Comparison of ENCODE assay signal across 27 cellular contexts in the genomic region with DNA sequence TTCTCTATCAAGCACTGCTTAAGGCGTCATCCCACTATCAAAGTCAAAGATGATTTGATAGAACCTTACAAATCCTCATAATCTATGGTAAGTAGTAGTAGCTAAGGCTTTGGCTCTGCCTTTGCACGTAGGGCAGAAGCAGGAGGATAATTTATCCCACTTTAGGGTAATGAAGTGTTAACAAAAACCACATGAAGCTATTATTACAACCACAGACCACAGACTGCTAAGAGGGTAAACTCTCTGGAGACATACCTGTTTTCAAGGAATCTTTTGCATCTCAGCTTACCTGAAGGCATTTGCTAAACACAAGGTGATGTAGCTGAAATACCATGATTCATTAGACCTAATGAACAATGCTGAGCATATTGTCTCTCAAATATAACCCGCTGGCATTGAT.
DNase-seq lines count a peak whose midpoint lies in the region; ATAC-seq, FAIRE-seq and TF ChIP-seq lines count a peak whose summit lies in the region.
"Had no signal": no experiment of that assay in that cellular context is flagged by ENCODE, and none has a peak within 500 bp of the region (broad histone marks: within the 10 kb centered on the region; RNA-seq: fewer than 3 reads in every experiment).

No MANE protein-coding gene starts in this region.

- H3K4ac ChIP-seq in H1 (replicated peaks; ENCODE audit: insufficient read length, low read depth, low read length): no peak overlapping the region

- H3K27me3 ChIP-seq in mammary epithelial cell (ENCODE audit: insufficient read depth, low read length) (peaks cover 3% of the 10 kb centered on the region), breast epithelium (no peaks in the 10 kb centered on the region), H1 (replicated peaks in 1 of 4; ENCODE audit: control insufficient read depth in 3 of 4, extremely low read depth in 1 of 4, insufficient read depth in 3 of 4, low read length in 3 of 4) (no peaks in the 10 kb centered on the region), SJCRH30 (peaks cover 3% of the 10 kb centered on the region; the same call in 1 of the 2 replicates)
- H3K27me3 ChIP-seq: adrenal gland, thyroid gland, vagina had no signal

- H3K9me3 ChIP-seq in mammary epithelial cell (replicated peaks; ENCODE audit: insufficient read depth, low read length) (no peaks in the 10 kb centered on the region), breast epithelium (peaks cover 2 to 6% of the 10 kb centered on the region in 2 donors), H1 (ENCODE audit: insufficient read depth in 2 of 2, low read depth in 1 of 2, low read length in 1 of 2) (no peaks in the 10 kb centered on the region), SJCRH30 (replicated peaks) (no peaks in the 10 kb centered on the region)
- H3K9me3 ChIP-seq: adrenal gland, thyroid gland, vagina had no signal

- H3K4me3 ChIP-seq in mammary epithelial cell (replicated peaks in 1 of 3; ENCODE audit: insufficient read depth in 1 of 3, low read depth in 2 of 3, low read length in 3 of 3): no peak overlapping the region
- H3K4me3 ChIP-seq in breast epithelium: no peak overlapping the region
- no peak overlapping the region for H3K4me3 ChIP-seq in H1 (ENCODE audit: extremely low read depth in 1 of 4, insufficient read depth in 2 of 4, low read depth in 3 of 4, low read length in 4 of 4)
- H3K4me3 ChIP-seq in SJCRH30: no peak overlapping the region
- H3K4me3 ChIP-seq: adrenal gland, coronary artery, left ventricle myocardium inferior, PC-9, thyroid gland, vagina had no signal

- no peaks in the 10 kb centered on the region for H3K36me3 Mint-ChIP-seq in stimulated activated effector memory CD8-positive, alpha-beta T cell treated with anti-CD3 and anti-CD28 coated beads, Interleukin-12 subunit alpha, Interleukin-12 subunit beta, amount 100 ng/mL, for 72 hours
- H3K36me3 Mint-ChIP-seq: activated naive CD4-positive, alpha-beta T cell treated with anti-CD3 and anti-CD28 coated beads, Interleukin-2, amount 10 ng/mL, durations not matched to agents 7 days and 5 days had no signal

- no TSS peak for BruUV-seq in mammary epithelial cell (replicated peaks; lab: Mats Ljungman, UMichigan)

- no peak overlapping the region for H2BK20ac ChIP-seq in H1 (ENCODE audit: low read length)

- ATAC-seq in stimulated activated effector memory CD8-positive, alpha-beta T cell treated with anti-CD3 and anti-CD28 coated beads, Interleukin-12 subunit alpha, Interleukin-12 subunit beta, amount 100 ng/mL, for 72 hours: peak; percentile 19
- ATAC-seq: activated CD8-positive, alpha-beta T cell treated with anti-CD3 and anti-CD28 coated beads for 36 hours; right cardiac atrium; Right ventricle myocardium inferior had no signal

- H2AK5ac ChIP-seq in H1 (ENCODE audit: low read depth, low read length): no peak overlapping the region

- TF ChIP-seq EP300 in H1 (IDR thresholded peaks at IDR 0.05; ENCODE audit: borderline replicate concordance in 1 of 2, low read depth in 2 of 2, low read length in 2 of 2): no peak

- no peaks in the 10 kb centered on the region for H3K9me3 Mint-ChIP-seq in stimulated activated effector memory CD8-positive, alpha-beta T cell treated with anti-CD3 and anti-CD28 coated beads, Interleukin-12 subunit alpha, Interleukin-12 subunit beta, amount 100 ng/mL, for 72 hours
- H3K9me3 Mint-ChIP-seq: activated naive CD4-positive, alpha-beta T cell treated with anti-CD3 and anti-CD28 coated beads, Interleukin-2, amount 10 ng/mL, durations not matched to agents 7 days and 5 days had no signal

- no peak overlapping the region for H4K8ac ChIP-seq in H1 (ENCODE audit: extremely low read depth, insufficient read depth, low read length)

- no peak overlapping the region for H3K14ac ChIP-seq in H1 (ENCODE audit: insufficient read length)

- H3K4me1 Mint-ChIP-seq in stimulated activated effector memory CD8-positive, alpha-beta T cell treated with anti-CD3 and anti-CD28 coated beads, Interleukin-12 subunit alpha, Interleukin-12 subunit beta, amount 100 ng/mL, for 72 hours: no peaks in the 10 kb centered on the region
- H3K4me1 Mint-ChIP-seq: activated naive CD4-positive, alpha-beta T cell treated with anti-CD3 and anti-CD28 coated beads, Interleukin-2, amount 10 ng/mL, durations not matched to agents 7 days and 5 days had no signal

- no peak for FAIRE-seq in H1 (lab: Jason Lieb, UNC)
- FAIRE-seq: islet of Langerhans had no signal

- no peak overlapping the region for H4K91ac ChIP-seq in H1 (replicated peaks; ENCODE audit: insufficient read length, low read length)

- H3K4me2 ChIP-seq in mammary epithelial cell (ENCODE audit: insufficient read depth, low read depth, low read length) (no peak overlapping the region), H1 (ENCODE audit: insufficient read depth in 1 of 2, low read depth in 2 of 2, low read length in 2 of 2) (peak overlapping the region; percentile 15 to 22; a peak in 1 of 4 replicates)
- H3K4me2 ChIP-seq: KMS-11, PC-9 had no signal

- no peak overlapping the region for H2BK15ac ChIP-seq in H1 (ENCODE audit: low read length)

- H3K9ac ChIP-seq in mammary epithelial cell (ENCODE audit: insufficient read depth, low read length) (no peak overlapping the region), H1 (replicated peaks in 1 of 4; ENCODE audit: extremely low read depth in 1 of 4, low read depth in 3 of 4, low read length in 3 of 4) (no peak overlapping the region)
- H3K9ac ChIP-seq: KMS-11 had no signal

- TF ChIP-seq POLR2A in breast epithelium (IDR thresholded peaks at IDR 0.05) (no peak), H1 (IDR thresholded peaks at IDR 0.05; ENCODE audit: control extremely low read depth in 1 of 2, low read depth in 2 of 2, low read length in 2 of 2) (no peak)

- H3K27ac ChIP-seq in mammary epithelial cell (ENCODE audit: insufficient read depth, low read depth, low read length) (no peak overlapping the region), breast epithelium (no peak overlapping the region), H1 (ENCODE audit: low read depth, low read length) (no peak overlapping the region), SJCRH30 (no peak overlapping the region)
- H3K27ac ChIP-seq: adrenal gland, coronary artery, KMS-11, left ventricle myocardium inferior, PC-9, thyroid gland, vagina had no signal

- in situ Hi-C loops in mammary epithelial cell (cut with MboI; ENCODE audit: low sequenced_read_pairs in 2 of 2): no loop called here

- no peak for TF ChIP-seq RAD21 in H1 (IDR thresholded peaks at IDR 0.05 in 1 of 2, conservative IDR thresholded peaks at IDR 0.05 in 1 of 2; ENCODE audit: low read depth in 2 of 2, low read length in 2 of 2)

- H3K23ac ChIP-seq in H1 (ENCODE audit: insufficient read length): no peak overlapping the region

- H2BK5ac ChIP-seq in H1 (ENCODE audit: low read depth, low read length): no peak overlapping the region

- H3K36me3 ChIP-seq in mammary epithelial cell (ENCODE audit: insufficient read depth, low read length) (no peaks in the 10 kb centered on the region), breast epithelium (no peaks in the 10 kb centered on the region), H1 (ENCODE audit: control insufficient read depth in 2 of 4, insufficient read depth in 4 of 4, low read length in 3 of 4) (no peaks in the 10 kb centered on the region), SJCRH30 (no peaks in the 10 kb centered on the region)
- H3K36me3 ChIP-seq: adrenal gland, left ventricle myocardium inferior, thyroid gland, vagina had no signal

- H3K79me2 ChIP-seq in mammary epithelial cell (ENCODE audit: insufficient read depth, low read length): no peaks in the 10 kb centered on the region
- no peaks in the 10 kb centered on the region for H3K79me2 ChIP-seq in H1 (ENCODE audit: control insufficient read depth in 1 of 2, insufficient read depth in 2 of 2, low read length in 2 of 2)

- intact Hi-C loops in mammary epithelial cell (cut with micrococcal nuclease) (no loop called here), breast epithelium (cut with DNase I; ENCODE audit: low total_unique reads) (no loop called here)

- DNase-seq in mammary epithelial cell (peak; percentile 50), breast epithelium (ENCODE audit: low spot score in 2 of 2) (no peak), NCI-H446 treated with DMSO at 0.1 percent for 48 hours (lab: John Stamatoyannopoulos, UW) (peak; percentile 65), H1 (ENCODE audit: low read depth in 1 of 2, low spot score in 2 of 2) (no peak), C1 segment of cervical spinal cord (lab: John Stamatoyannopoulos, UW) (no peak), SJCRH30 (no peak), NCI-H2029 (lab: John Stamatoyannopoulos, UW) (no peak)
- no peak for DNase-seq in stimulated activated effector memory CD8-positive, alpha-beta T cell treated with anti-CD3 and anti-CD28 coated beads, Interleukin-12 subunit alpha, Interleukin-12 subunit beta, amount 100 ng/mL, for 72 hours (ENCODE audit: low spot score in 2 of 2)
- DNase-seq: activated CD8-positive, alpha-beta memory T cell treated with anti-CD3 and anti-CD28 coated beads, Interleukin-2, amount 50 U/mL, for 48 hours; activated CD8-positive, alpha-beta T cell treated with anti-CD3 and anti-CD28 coated beads for 36 hours; activated naive CD4-positive, alpha-beta T cell treated with anti-CD3 and anti-CD28 coated beads, Interleukin-2, amount 10 ng/mL, durations not matched to agents 7 days and 5 days; adrenal gland; Calu3; effector CD8-positive, alpha-beta T cell; erythroblast; GOT3; left ventricle myocardium inferior; NCI-H1436; PC-9; right cardiac atrium; stimulated activated CD8-positive, alpha-beta memory T cell treated with anti-CD3 and anti-CD28 coated beads, Interleukin-4, amount 100 ng/mL, for 48 hours; thyroid gland had no signal

- no peak overlapping the region for H2BK12ac ChIP-seq in H1 (ENCODE audit: low read depth, low read length)

- H2AFZ ChIP-seq in mammary epithelial cell (ENCODE audit: low read depth, low read length): no peak overlapping the region
- peak overlapping the region; percentile 7; the same call in 1 of the 2 replicates for H2AFZ ChIP-seq in H1 (ENCODE audit: low read length)
- H2AFZ ChIP-seq: PC-9 had no signal

- WGBS in mammary epithelial cell (ENCODE audit: low coverage, missing lambda C conversion rate): 48% methylated on average over 3 of the region's 3 CpGs
- 59% methylated on average over 3 of the region's 3 CpGs; no CpG with 5 or more reads in 1 of the 2 experiments for WGBS in H1 (ENCODE audit: extremely low coverage in 1 of 2, insufficient coverage in 1 of 2, insufficient read length in 1 of 2, insufficient replicate concordance in 2 of 2, low coverage in 1 of 2, low lambda C conversion rate in 2 of 2, missing lambda C conversion rate in 1 of 2), 2 experiments

- H3K23me2 ChIP-seq in H1 (ENCODE audit: low read depth, low read length): no peaks in the 10 kb centered on the region

- H4K20me1 ChIP-seq in mammary epithelial cell (ENCODE audit: insufficient read depth, low read length) (no peaks in the 10 kb centered on the region), H1 (replicated peaks in 1 of 2; ENCODE audit: control insufficient read depth in 1 of 2, insufficient read depth in 2 of 2, low read length in 2 of 2) (no peaks in the 10 kb centered on the region)

- H3K4me1 ChIP-seq in mammary epithelial cell (ENCODE audit: insufficient read depth, low read length): peaks cover 8% of the 10 kb centered on the region
- H3K4me1 ChIP-seq in breast epithelium: no peaks in the 10 kb centered on the region
- H3K4me1 ChIP-seq in H1 (replicated peaks in 1 of 4; ENCODE audit: control insufficient read depth in 3 of 4, insufficient read depth in 4 of 4, low read length in 3 of 4): peaks cover 2 to 8% (median 4%) of the 10 kb centered on the region in 4 experiments; a peak in 4 of 7 replicates
- no peaks in the 10 kb centered on the region for H3K4me1 ChIP-seq in SJCRH30
- H3K4me1 ChIP-seq: adrenal gland, left ventricle myocardium inferior, thyroid gland, vagina had no signal

- TF ChIP-seq CTCF in mammary epithelial cell (conservative IDR thresholded peaks at IDR 0.05 in 1 of 2, IDR thresholded peaks at IDR 0.05 in 1 of 2; ENCODE audit: extremely low read depth in 1 of 2, insufficient read depth in 1 of 2, low read depth in 1 of 2, low read length in 2 of 2) (no peak), breast epithelium (IDR thresholded peaks at IDR 0.05) (no peak), H1 (IDR thresholded peaks at IDR 0.05; ENCODE audit: control extremely low read depth in 1 of 3, insufficient read depth in 1 of 3, low read depth in 1 of 3, low read length in 3 of 3) (no peak)

- no peak overlapping the region for H3K27ac Mint-ChIP-seq in stimulated activated effector memory CD8-positive, alpha-beta T cell treated with anti-CD3 and anti-CD28 coated beads, Interleukin-12 subunit alpha, Interleukin-12 subunit beta, amount 100 ng/mL, for 72 hours
- H3K27ac Mint-ChIP-seq: activated CD8-positive, alpha-beta T cell treated with anti-CD3 and anti-CD28 coated beads for 36 hours; activated naive CD4-positive, alpha-beta T cell treated with anti-CD3 and anti-CD28 coated beads, Interleukin-2, amount 10 ng/mL, durations not matched to agents 7 days and 5 days had no signal

- H3K4me3 Mint-ChIP-seq in stimulated activated effector memory CD8-positive, alpha-beta T cell treated with anti-CD3 and anti-CD28 coated beads, Interleukin-12 subunit alpha, Interleukin-12 subunit beta, amount 100 ng/mL, for 72 hours: no peak overlapping the region
- H3K4me3 Mint-ChIP-seq: activated CD8-positive, alpha-beta T cell treated with anti-CD3 and anti-CD28 coated beads for 36 hours; activated naive CD4-positive, alpha-beta T cell treated with anti-CD3 and anti-CD28 coated beads, Interleukin-2, amount 10 ng/mL, durations not matched to agents 7 days and 5 days had no signal

- H3K56ac ChIP-seq in H1 (replicated peaks; ENCODE audit: insufficient read length, low read depth, low read length): no peak overlapping the region

- CTCF ChIA-PET in mammary epithelial cell (lab: Charles Lee; ENCODE audit: low non-redundant PET) (no interaction called here), H1 (lab: Charles Lee; ENCODE audit: partially characterized antibody) (interaction anchor here (0.6 to 2.8 kb wide), 7 partner anchors 9 to 228 kb away, joined by 3 to 11 read pairs (median 4); no protein-coding TSS in a partner anchor)

- no peaks in the 10 kb centered on the region for H3K79me1 ChIP-seq in H1 (ENCODE audit: low read depth, low read length)

- no peak overlapping the region for H4K5ac ChIP-seq in H1 (ENCODE audit: insufficient read length, low read depth, low read length)

- POLR2A ChIA-PET in H1 (lab: Charles Lee; ENCODE audit: partially characterized antibody): no interaction called here

- no peak overlapping the region for H3K18ac ChIP-seq in H1 (ENCODE audit: extremely low read depth, low read length)

- no peak overlapping the region for H2BK120ac ChIP-seq in H1 (replicated peaks; ENCODE audit: low read depth, low read length)

- dilution Hi-C loops in mammary epithelial cell (cut with HindIII; ENCODE audit: low sequenced_read_pairs): no loop called here

Comparison
In these comparisons a context has a peak if more than half of its experiments do, and no peak if none do; other contexts are left out.
1. DNase-seq: peak in mammary epithelial cell (single experiment) and NCI-H446 treated with DMSO at 0.1 percent for 48 hours (single experiment); none in breast epithelium (0 of 2), H1 (0 of 2), stimulated activated effector memory CD8-positive, alpha-beta T cell treated with anti-CD3 and anti-CD28 coated beads, Interleukin-12 subunit alpha, Interleukin-12 subunit beta, amount 100 ng/mL, for 72 hours (0 of 2), C1 segment of cervical spinal cord (0 of 14), SJCRH30 (0 of 2) and NCI-H2029 (single experiment).